Comparison of ENCODE assay signal across 27 cellular contexts in genomic region chr6:149158076-149158475, GRCh38.
A peak's percentile ranks its signal among the peaks of the same experiment; 100 is the strongest.
DNase-seq lines count a peak whose midpoint lies in the region; ATAC-seq, FAIRE-seq and TF ChIP-seq lines count a peak whose summit lies in the region.
"Had no signal": no experiment of that assay in that cellular context is flagged by ENCODE, and none has a peak within 500 bp of the region (broad histone marks: within the 10 kb centered on the region; RNA-seq: fewer than 3 reads in every experiment).

No MANE protein-coding gene starts in this region.

- H3K27ac ChIP-seq in K562 (ENCODE audit: extremely low read depth, low read depth, low read length) (no peak overlapping the region), esophagus muscularis mucosa (replicated peaks in 1 of 4) (no peak overlapping the region), hepatocyte (no peak overlapping the region)
- H3K27ac ChIP-seq: 22Rv1, A549, BLaER1 had no signal

- WGBS in K562 (ENCODE audit: insufficient coverage, low coverage, missing lambda C conversion rate), result 44% methylated on average over 6 of the region's 6 CpGs
- 95% methylated on average over 6 of the region's 6 CpGs for WGBS in esophagus muscularis mucosa
- 96% methylated on average over 6 of the region's 6 CpGs for WGBS in hepatocyte (ENCODE audit: low lambda C conversion rate, missing lambda C conversion rate)

- H3K4me2 ChIP-seq in K562 (ENCODE audit: insufficient read depth, low read length), result no peak overlapping the region
- H3K4me2 ChIP-seq in hepatocyte, result no peak overlapping the region
- H3K4me2 ChIP-seq: A549 had no signal

- TF ChIP-seq EP300 in K562 (IDR thresholded peaks at IDR 0.05; ENCODE audit: low read length), result no peak
- TF ChIP-seq EP300 in esophagus muscularis mucosa (IDR thresholded peaks at IDR 0.05), result no peak

- TF ChIP-seq POLR2A in K562 (conservative IDR thresholded peaks at IDR 0.05), result no peak
- no peak for TF ChIP-seq POLR2A in esophagus muscularis mucosa (IDR thresholded peaks at IDR 0.05; ENCODE audit: low read depth)

- H3K9me2 ChIP-seq in hepatocyte (replicated peaks; ENCODE audit: insufficient read depth), result no peaks in the 10 kb centered on the region

- no peaks in the 10 kb centered on the region for H4K20me1 ChIP-seq in K562 (replicated peaks; ENCODE audit: control insufficient read depth, insufficient read depth, low read length)
- H4K20me1 ChIP-seq in hepatocyte (ENCODE audit: insufficient read depth, poor library complexity, severe bottlenecking), result no peaks in the 10 kb centered on the region
- H4K20me1 ChIP-seq: BLaER1 had no signal

- H2AFZ ChIP-seq in K562 (ENCODE audit: low read depth, low read length) (no peak overlapping the region), hepatocyte (no peak overlapping the region)

- DNase-seq in activated CD4-positive, alpha-beta T cell treated with anti-CD3 and anti-CD28 coated beads, Interleukin-2, amount 10 ng/mL, durations not matched to agents 24 days and 14 days, result peak; percentile 53
- DNase-seq in activated CD4-positive, alpha-beta T cell treated with anti-CD3 and anti-CD28 coated beads, Interleukin-2, amount 50 U/mL, for 4 hours, result no peak
- DNase-seq in K562 (ENCODE audit: extremely low read depth in 1 of 4, low spot score in 3 of 4) (no peak), esophagus muscularis mucosa (ENCODE audit: extremely low spot score) (peak; percentile 57), hepatocyte (ENCODE audit: low spot score) (no peak), AG08396 (ENCODE audit: low spot score) (no peak)
- DNase-seq in activated naive CD8-positive, alpha-beta T cell treated with anti-CD3 and anti-CD28 coated beads, Interleukin-2, amount 50 U/mL, for 24 hours, result no peak
- DNase-seq: BE2C; C1 segment of cervical spinal cord; CD4-positive, alpha-beta memory T cell; CD4-positive, CD25-positive, alpha-beta regulatory T cell; CD8-positive, alpha-beta memory T cell; COR-L47; DMS 273 treated with DMSO at 0.1 percent for 48 hours; DMS153; DMS53; DMS79; DND-41; EL; GDM1 had no signal

- CTCF ChIA-PET in K562 (lab: Yijun Ruan, JAX; ENCODE audit: low intra/inter-chr PET ratio), result no interaction called here

- no peak overlapping the region for H3K4me3 Mint-ChIP-seq in activated CD4-positive, alpha-beta T cell treated with anti-CD3 and anti-CD28 coated beads, Interleukin-2, amount 10 ng/mL, durations not matched to agents 24 days and 14 days
- no peak overlapping the region for H3K4me3 Mint-ChIP-seq in activated naive CD8-positive, alpha-beta T cell treated with anti-CD3 and anti-CD28 coated beads, Interleukin-2, amount 50 U/mL, for 24 hours
- H3K4me3 Mint-ChIP-seq: CD14-positive monocyte; CD4-positive, alpha-beta memory T cell; CD4-positive, CD25-positive, alpha-beta regulatory T cell; CD8-positive, alpha-beta memory T cell had no signal

- no peak overlapping the region for H3K9ac ChIP-seq in K562 (ENCODE audit: insufficient read depth in 1 of 2, low read depth in 2 of 2, low read length in 2 of 2)
- H3K9ac ChIP-seq: BLaER1 had no signal

- H3K27me3 Mint-ChIP-seq in activated CD4-positive, alpha-beta T cell treated with anti-CD3 and anti-CD28 coated beads, Interleukin-2, amount 10 ng/mL, durations not matched to agents 24 days and 14 days, result no peaks in the 10 kb centered on the region
- H3K27me3 Mint-ChIP-seq in activated naive CD8-positive, alpha-beta T cell treated with anti-CD3 and anti-CD28 coated beads, Interleukin-2, amount 50 U/mL, for 24 hours, result no peaks in the 10 kb centered on the region
- H3K27me3 Mint-ChIP-seq: CD4-positive, alpha-beta memory T cell; CD4-positive, CD25-positive, alpha-beta regulatory T cell; CD8-positive, alpha-beta memory T cell had no signal

- TF ChIP-seq RAD21 in K562 (CRISPR knock-in tag; conservative IDR thresholded peaks at IDR 0.05 in 1 of 2, IDR thresholded peaks at IDR 0.05 in 1 of 2), result no peak

- peaks cover 33% of the 10 kb centered on the region for H3K4me1 Mint-ChIP-seq in activated CD4-positive, alpha-beta T cell treated with anti-CD3 and anti-CD28 coated beads, Interleukin-2, amount 10 ng/mL, durations not matched to agents 24 days and 14 days
- H3K4me1 Mint-ChIP-seq in activated naive CD8-positive, alpha-beta T cell treated with anti-CD3 and anti-CD28 coated beads, Interleukin-2, amount 50 U/mL, for 24 hours, result peaks cover 20% of the 10 kb centered on the region

- peaks cover 52% of the 10 kb centered on the region for H3K36me3 Mint-ChIP-seq in activated CD4-positive, alpha-beta T cell treated with anti-CD3 and anti-CD28 coated beads, Interleukin-2, amount 10 ng/mL, durations not matched to agents 24 days and 14 days (ENCODE audit: low read depth)
- H3K36me3 Mint-ChIP-seq in activated naive CD8-positive, alpha-beta T cell treated with anti-CD3 and anti-CD28 coated beads, Interleukin-2, amount 50 U/mL, for 24 hours (ENCODE audit: low read depth), result no peaks in the 10 kb centered on the region
- H3K36me3 Mint-ChIP-seq: CD14-positive monocyte had no signal

- no peak for ATAC-seq in K562
- ATAC-seq in activated naive CD8-positive, alpha-beta T cell treated with anti-CD3 and anti-CD28 coated beads, Interleukin-2, amount 50 U/mL, for 24 hours, result no peak
- ATAC-seq: A549, GM12878 had no signal

- H3K4me3 ChIP-seq in K562, result no peak overlapping the region
- no peak overlapping the region for H3K4me3 ChIP-seq in esophagus muscularis mucosa
- H3K4me3 ChIP-seq in hepatocyte, result no peak overlapping the region
- H3K4me3 ChIP-seq: A549, BLaER1, GM12878 had no signal

- H3K79me2 ChIP-seq in K562 (ENCODE audit: control insufficient read depth, insufficient read depth, low read length) (no peaks in the 10 kb centered on the region), hepatocyte (no peaks in the 10 kb centered on the region)

- H3K36me3 ChIP-seq in K562 (ENCODE audit: control insufficient read depth, insufficient read depth, low read length), result no peaks in the 10 kb centered on the region
- H3K36me3 ChIP-seq in esophagus muscularis mucosa, result no peaks in the 10 kb centered on the region
- H3K36me3 ChIP-seq in hepatocyte (replicated peaks; ENCODE audit: insufficient read depth, low read depth), result no peaks in the 10 kb centered on the region
- H3K36me3 ChIP-seq: BE2C, BLaER1 had no signal

- no peak for FAIRE-seq in K562 (lab: Jason Lieb, UNC)
- FAIRE-seq: A549, GM12878, GM12892, GM18507 had no signal

- H3K27ac Mint-ChIP-seq in activated CD4-positive, alpha-beta T cell treated with anti-CD3 and anti-CD28 coated beads, Interleukin-2, amount 10 ng/mL, durations not matched to agents 24 days and 14 days, result no peak overlapping the region
- no peak overlapping the region for H3K27ac Mint-ChIP-seq in activated naive CD8-positive, alpha-beta T cell treated with anti-CD3 and anti-CD28 coated beads, Interleukin-2, amount 50 U/mL, for 24 hours
- H3K27ac Mint-ChIP-seq: CD4-positive, CD25-positive, alpha-beta regulatory T cell had no signal

- no peaks in the 10 kb centered on the region for H3K4me1 ChIP-seq in K562 (replicated peaks in 1 of 2; ENCODE audit: control insufficient read depth in 2 of 2, insufficient read depth in 2 of 2, low read length in 2 of 2)
- no peaks in the 10 kb centered on the region for H3K4me1 ChIP-seq in esophagus muscularis mucosa
- H3K4me1 ChIP-seq in hepatocyte (ENCODE audit: insufficient read depth), result no peaks in the 10 kb centered on the region
- H3K4me1 ChIP-seq: A549, BE2C had no signal

- no peaks in the 10 kb centered on the region for H3K27me3 ChIP-seq in K562 (ENCODE audit: control insufficient read depth in 2 of 2, insufficient read depth in 2 of 2, low read length in 2 of 2)
- no peaks in the 10 kb centered on the region for H3K27me3 ChIP-seq in esophagus muscularis mucosa
- no peaks in the 10 kb centered on the region for H3K27me3 ChIP-seq in hepatocyte
- H3K27me3 ChIP-seq: BE2C, BLaER1 had no signal

- no peak for TF ChIP-seq CTCF in K562 (IDR thresholded peaks at IDR 0.05 in 2 of 3, conservative IDR thresholded peaks at IDR 0.05 in 1 of 3; ENCODE audit: insufficient read depth in 2 of 3, low read depth in 1 of 3, low read length in 3 of 3)
- TF ChIP-seq CTCF in esophagus muscularis mucosa (IDR thresholded peaks at IDR 0.05), result no peak
- no peak for TF ChIP-seq CTCF in hepatocyte (IDR thresholded peaks at IDR 0.05; ENCODE audit: poor library complexity)

- intact Hi-C loops in activated CD4-positive, alpha-beta T cell treated with anti-CD3 and anti-CD28 coated beads, Interleukin-2, amount 10 ng/mL, durations not matched to agents 24 days and 14 days (cut with micrococcal nuclease), result no loop called here
- intact Hi-C loops in K562 (cut with micrococcal nuclease), result no loop called here
- intact Hi-C loops in esophagus muscularis mucosa (cut with DNase I), result no loop called here

- POLR2A ChIA-PET in K562 (lab: Yijun Ruan, JAX), result interaction anchor here (0.8 to 1.8 kb wide), 3 partner anchors 7 to 12 kb away, joined by 3 to 6 read pairs (median 4); no protein-coding TSS in a partner anchor

- in situ Hi-C loops in K562 (cut with MboI), result no loop called here

- H3K9me1 ChIP-seq in K562 (ENCODE audit: control insufficient read depth, insufficient read depth, low read length), result no peaks in the 10 kb centered on the region

- no TSS peak for BruUV-seq in K562 (replicated peaks; lab: Mats Ljungman, UMichigan)

- H3K9me3 ChIP-seq in K562 (replicated peaks; ENCODE audit: control insufficient read depth, insufficient read depth, low read depth, low read length) (no peaks in the 10 kb centered on the region), esophagus muscularis mucosa (no peaks in the 10 kb centered on the region), hepatocyte (ENCODE audit: low read depth) (no peaks in the 10 kb centered on the region)
- H3K9me3 ChIP-seq: A549, BE2C, BLaER1 had no signal

- H3K9me3 Mint-ChIP-seq in activated CD4-positive, alpha-beta T cell treated with anti-CD3 and anti-CD28 coated beads, Interleukin-2, amount 10 ng/mL, durations not matched to agents 24 days and 14 days, result peaks cover 8% of the 10 kb centered on the region
- no peaks in the 10 kb centered on the region for H3K9me3 Mint-ChIP-seq in activated naive CD8-positive, alpha-beta T cell treated with anti-CD3 and anti-CD28 coated beads, Interleukin-2, amount 50 U/mL, for 24 hours

TF ChIP-seq in K562, 482 proteins besides CTCF, POLR2A, EP300 and RAD21:
- no peak for TF ChIP-seq ZNF408 (CRISPR knock-in tag; IDR thresholded peaks at IDR 0.05; ENCODE audit: low read depth)
- TF ChIP-seq MEIS2 (IDR thresholded peaks at IDR 0.05; ENCODE audit: partially characterized antibody), result peak; percentile 10
TF ChIP-seq in K562: peak in this region for 1.

Comparison
In these comparisons a context has a peak if more than half of its experiments do, and no peak if none do; other contexts are left out.
1. DNase-seq: peak in activated CD4-positive, alpha-beta T cell treated with anti-CD3 and anti-CD28 coated beads, Interleukin-2, amount 10 ng/mL, durations not matched to agents 24 days and 14 days (single experiment) and esophagus muscularis mucosa (single experiment); none in activated CD4-positive, alpha-beta T cell treated with anti-CD3 and anti-CD28 coated beads, Interleukin-2, amount 50 U/mL, for 4 hours (0 of 2), K562 (0 of 4), hepatocyte (single experiment), activated naive CD8-positive, alpha-beta T cell treated with anti-CD3 and anti-CD28 coated beads, Interleukin-2, amount 50 U/mL, for 24 hours (single experiment) and AG08396 (single experiment).